8 cellular contexts compared by ENCODE assay signal in genomic region chr10:31770307-31770902, GRCh38.
A peak's percentile ranks its signal among the peaks of the same experiment; 100 is the strongest.
DNase-seq lines count a peak whose midpoint lies in the region; ATAC-seq and TF ChIP-seq lines count a peak whose summit lies in the region.

No MANE protein-coding gene starts in this region.

- no peak overlapping the region for H3K27ac ChIP-seq in CD4-positive, CD25-positive, alpha-beta regulatory T cell (ENCODE audit: insufficient read depth, low read length, poor library complexity, severe bottlenecking)
- no peak overlapping the region for H3K27ac ChIP-seq in RWPE1

- no peaks in the 10 kb centered on the region for H3K36me3 Mint-ChIP-seq in CD4-positive, CD25-positive, alpha-beta regulatory T cell

- CTCF ChIA-PET in RWPE1 (lab: Yijun Ruan, JAX) = interaction anchor here (0.6 kb wide), 2 partner anchors 77 to 438 kb away, joined by 3 read pairs; no protein-coding TSS in a partner anchor

- no peaks in the 10 kb centered on the region for H3K4me1 ChIP-seq in CD4-positive, CD25-positive, alpha-beta regulatory T cell (ENCODE audit: control insufficient read depth, insufficient read depth, low read length, poor library complexity, severe bottlenecking)

- POLR2A ChIA-PET in RWPE1 (lab: Yijun Ruan, JAX; ENCODE audit: low non-redundant PET) = no interaction called here

- H3K27me3 ChIP-seq in CD4-positive, CD25-positive, alpha-beta regulatory T cell (ENCODE audit: control insufficient read depth, insufficient read depth, low read length) = no peaks in the 10 kb centered on the region

- peak; percentile 38 to 63 (median 56) for DNase-seq in CD4-positive, CD25-positive, alpha-beta regulatory T cell
- DNase-seq in MV-4-11 (lab: John Stamatoyannopoulos, UW) (peak; percentile 44), activated T-cell treated with anti-CD3 and anti-CD28 coated beads for 1 hour (ENCODE audit: low read depth) (peak; percentile 57), fibroblast of mammary gland (ENCODE audit: low read depth) (no peak), retinal pigment epithelial cell (ENCODE audit: low read depth) (no peak), NCI-H2171 treated with DMSO at 0.1 percent for 48 hours (lab: John Stamatoyannopoulos, UW) (no peak), RWPE1 (ENCODE audit: low spot score) (no peak)

- no peaks in the 10 kb centered on the region for H3K36me3 ChIP-seq in CD4-positive, CD25-positive, alpha-beta regulatory T cell (ENCODE audit: control insufficient read depth, insufficient read depth, low read length)

- no peaks in the 10 kb centered on the region for H3K27me3 Mint-ChIP-seq in CD4-positive, CD25-positive, alpha-beta regulatory T cell

- peaks cover 0 to 3% (median 0%) of the 10 kb centered on the region in 4 donors for H3K4me1 Mint-ChIP-seq in CD4-positive, CD25-positive, alpha-beta regulatory T cell

- H3K9me3 ChIP-seq in CD4-positive, CD25-positive, alpha-beta regulatory T cell (ENCODE audit: control insufficient read depth in 2 of 2, low read length in 2 of 2) = no peaks in the 10 kb centered on the region

- H3K4me3 ChIP-seq in CD4-positive, CD25-positive, alpha-beta regulatory T cell (ENCODE audit: low read depth, low read length) = no peak overlapping the region
- no peak overlapping the region for H3K4me3 ChIP-seq in fibroblast of mammary gland (ENCODE audit: control insufficient read depth, low read depth, low read length)
- H3K4me3 ChIP-seq in retinal pigment epithelial cell (ENCODE audit: low read length) = no peak overlapping the region

- peak; percentile 74 to 80 for ATAC-seq in CD4-positive, CD25-positive, alpha-beta regulatory T cell (ENCODE audit: low read depth in 2 of 2)
- ATAC-seq in GM19397 (IDR thresholded peaks at IDR 0.05; ENCODE audit: unreplicated experiment) = peak; percentile 61

- no peaks in the 10 kb centered on the region for H3K9me3 Mint-ChIP-seq in CD4-positive, CD25-positive, alpha-beta regulatory T cell

- TF ChIP-seq CTCF in fibroblast of mammary gland (conservative IDR thresholded peaks at IDR 0.05; ENCODE audit: control insufficient read depth, insufficient read depth, low read depth, low read length) (peak; percentile 42), retinal pigment epithelial cell (conservative IDR thresholded peaks at IDR 0.05; ENCODE audit: low read depth, low read length) (peak; percentile 63), RWPE1 (conservative IDR thresholded peaks at IDR 0.05; ENCODE audit: low read depth) (no peak)

- no peak overlapping the region for H3K4me3 Mint-ChIP-seq in CD4-positive, CD25-positive, alpha-beta regulatory T cell

- no peak overlapping the region for H3K27ac Mint-ChIP-seq in CD4-positive, CD25-positive, alpha-beta regulatory T cell

Comparison
In these comparisons a context has a peak if more than half of its experiments do, and no peak if none do; other contexts are left out.
1. DNase-seq: peak in CD4-positive, CD25-positive, alpha-beta regulatory T cell (3 of 3), MV-4-11 (single experiment) and activated T-cell treated with anti-CD3 and anti-CD28 coated beads for 1 hour (single experiment); none in fibroblast of mammary gland (single experiment), retinal pigment epithelial cell (single experiment), NCI-H2171 treated with DMSO at 0.1 percent for 48 hours (single experiment) and RWPE1 (single experiment).